In genomic region chr1:230112131-230112701, GRCh38 we compare ENCODE assay signal across 9 cellular contexts. TPM values are rescaled to one million over a fixed set of nuclear protein-coding genes. Genes with fewer than 3 reads are reported as not detected.
DNase-seq lines count a peak whose midpoint lies in the region; ATAC-seq lines count a peak whose summit lies in the region.
"Had no signal": no experiment of that assay in that cellular context is flagged by ENCODE, and none has a peak within 500 bp of the region (broad histone marks: within the 10 kb centered on the region; RNA-seq: fewer than 3 reads in every experiment).

No MANE protein-coding gene starts in this region.

- peaks cover 0 to 1% (median 0%) of the 10 kb centered on the region in 7 donors for H3K9me3 Mint-ChIP-seq in naive B cell

- peaks cover 8 to 15% of the 10 kb centered on the region in 2 donors for H3K36me3 Mint-ChIP-seq in naive B cell

- peaks cover 0 to 31% (median 0%) of the 10 kb centered on the region in 11 experiments; a peak in 4 of 22 replicates for H3K36me3 ChIP-seq in BLaER1 treated with 17β-estradiol and CSF1 and Interleukin-3, amounts not matched to agents 10 nM and 100 nM
- H3K36me3 ChIP-seq: Peyer's patch had no signal

- H3K27ac ChIP-seq in BLaER1 treated with 17β-estradiol and CSF1 and Interleukin-3, amounts not matched to agents 10 nM and 100 nM = peak overlapping the region in 10 of 11 experiments; percentile 64 to 93 (median 82); a peak in 19 of 22 replicates

- H3K27me3 Mint-ChIP-seq in naive B cell = no peaks in the 10 kb centered on the region

- peaks cover 94 to 100% (median 100%) of the 10 kb centered on the region in 10 experiments for H3K4me1 ChIP-seq in BLaER1 treated with 17β-estradiol and CSF1 and Interleukin-3, amounts not matched to agents 10 nM and 100 nM

- DNase-seq in MV-4-11 (lab: John Stamatoyannopoulos, UW) (peak; percentile 86), astrocyte of the hippocampus (ENCODE audit: low read depth, low spot score) (peak; percentile 41), naive B cell (peak; percentile 33), NCI-H446 (lab: John Stamatoyannopoulos, UW) (no peak), cortex of kidney (lab: John Stamatoyannopoulos, UW) (no peak), NCI-H1436 (lab: John Stamatoyannopoulos, UW) (no peak), DMS 273 treated with DMSO at 0.1 percent for 48 hours (lab: John Stamatoyannopoulos, UW) (no peak)
- DNase-seq: Peyer's patch had no signal

- ATAC-seq in naive B cell (ENCODE audit: low read depth in 2 of 2) = peak; percentile 64 to 73

- peak overlapping the region in 7 of 8 donors; percentile 2 to 77 (median 47) for H3K4me3 Mint-ChIP-seq in naive B cell

- no peaks in the 10 kb centered on the region for H3K9me3 ChIP-seq in BLaER1 treated with 17β-estradiol and CSF1 and Interleukin-3, amounts not matched to agents 10 nM and 100 nM (replicated peaks in 1 of 11)
- H3K9me3 ChIP-seq: Peyer's patch had no signal

- H3K4me1 Mint-ChIP-seq in naive B cell = peaks cover 50 to 75% (median 75%) of the 10 kb centered on the region in 3 donors

- H3K4me3 ChIP-seq in BLaER1 treated with 17β-estradiol and CSF1 and Interleukin-3, amounts not matched to agents 10 nM and 100 nM = peak overlapping the region in 8 of 10 experiments; percentile 31 to 66 (median 51); a peak in 15 of 20 replicates
- H3K4me3 ChIP-seq: Peyer's patch had no signal

- H3K4me2 ChIP-seq in BLaER1 treated with 17β-estradiol and CSF1 and Interleukin-3, amounts not matched to agents 10 nM and 100 nM = peak overlapping the region; percentile 91 to 99 (median 94)

- peaks cover 29 to 81% (median 62%) of the 10 kb centered on the region in 11 experiments; a peak in 20 of 22 replicates for H4K20me1 ChIP-seq in BLaER1 treated with 17β-estradiol and CSF1 and Interleukin-3, amounts not matched to agents 10 nM and 100 nM

- H3K27ac Mint-ChIP-seq in naive B cell = peak overlapping the region; percentile 8 to 98 (median 86)

- peak overlapping the region in 10 of 11 experiments; percentile 17 to 83 (median 72); a peak in 16 of 22 replicates for H3K9ac ChIP-seq in BLaER1 treated with 17β-estradiol and CSF1 and Interleukin-3, amounts not matched to agents 10 nM and 100 nM

- H3K27me3 ChIP-seq in BLaER1 treated with 17β-estradiol and CSF1 and Interleukin-3, amounts not matched to agents 10 nM and 100 nM = no peaks in the 10 kb centered on the region
- H3K27me3 ChIP-seq: Peyer's patch had no signal

RNA-seq across cellular contexts. Expression of gene GALNT2, which starts 45.2 kb away (rescaled TPM):
- 10 to 100 TPM; 15.1 to 22.4 (median 17.5) TPM for polyA plus RNA-seq in naive B cell (ENCODE audit: low read depth in 6 of 6)

Comparison
In these comparisons a context has a peak if more than half of its experiments do, and no peak if none do; other contexts are left out.
1. DNase-seq: peak in MV-4-11 (single experiment), astrocyte of the hippocampus (single experiment) and naive B cell (single experiment); none in NCI-H446 (0 of 2), cortex of kidney (single experiment), NCI-H1436 (single experiment) and DMS 273 treated with DMSO at 0.1 percent for 48 hours (single experiment).